24 cellular contexts compared by ENCODE assay signal in the genomic region with DNA sequence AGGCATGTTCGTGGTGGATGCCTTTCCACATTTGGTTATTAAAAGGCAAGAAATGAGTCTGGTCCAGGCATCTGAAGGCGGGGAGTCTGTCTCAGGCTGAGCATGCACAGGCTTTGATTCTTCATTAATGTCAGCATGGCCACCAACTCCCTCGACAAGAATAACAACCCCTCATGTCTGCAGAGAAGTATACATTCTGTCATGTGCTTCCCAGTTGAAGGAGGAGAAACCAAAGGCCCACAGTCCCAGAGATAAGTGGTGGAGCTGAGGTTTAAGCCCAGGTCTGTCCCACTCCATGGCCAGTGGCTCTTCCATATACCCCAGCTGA.
DNase-seq lines count a peak whose midpoint lies in the region; ATAC-seq and TF ChIP-seq lines count a peak whose summit lies in the region.
"Had no signal": no experiment of that assay in that cellular context is flagged by ENCODE, and none has a peak within 500 bp of the region (broad histone marks: within the 10 kb centered on the region; RNA-seq: fewer than 3 reads in every experiment).

No MANE protein-coding gene starts in this region.

- no peaks in the 10 kb centered on the region for H3K9me2 ChIP-seq in neural cell (ENCODE audit: insufficient read depth, low read length)

- no peaks in the 10 kb centered on the region for H3K9me3 ChIP-seq in neural cell (ENCODE audit: low read length)
- H3K9me3 ChIP-seq in smooth muscle cell (replicated peaks; ENCODE audit: low read depth), result no peaks in the 10 kb centered on the region
- no peaks in the 10 kb centered on the region for H3K9me3 ChIP-seq in heart left ventricle

- H4K20me1 ChIP-seq in neural cell (ENCODE audit: insufficient read depth), result no peaks in the 10 kb centered on the region
- no peaks in the 10 kb centered on the region for H4K20me1 ChIP-seq in smooth muscle cell (ENCODE audit: low read depth)

- 22% methylated on average over 3 of the region's 3 CpGs for WGBS in smooth muscle cell (ENCODE audit: low lambda C conversion rate)
- 72 to 79% (median 75%) methylated on average over 3 of the region's 3 CpGs for WGBS in heart left ventricle, 4 donors

- H3F3A ChIP-seq in neural cell (ENCODE audit: insufficient read depth, low read length, poor library complexity, severe bottlenecking) (no peaks in the 10 kb centered on the region), smooth muscle cell (ENCODE audit: low read depth) (peaks cover 5% of the 10 kb centered on the region)

- H3K4me1 Mint-ChIP-seq in glutamatergic neuron (ENCODE audit: low read depth, unreplicated experiment), result peaks cover 33% of the 10 kb centered on the region
- H3K4me1 Mint-ChIP-seq in HFFc6 (ENCODE audit: low read depth), result peaks cover 23% of the 10 kb centered on the region

- no peak overlapping the region for H3K4me3 ChIP-seq in neural cell (ENCODE audit: low read length)
- no peak overlapping the region for H3K4me3 ChIP-seq in smooth muscle cell
- H3K4me3 ChIP-seq in heart left ventricle, result no peak overlapping the region
- H3K4me3 ChIP-seq: GM12878, K562 had no signal

- TF ChIP-seq CTCF in glutamatergic neuron (IDR thresholded peaks at IDR 0.05; ENCODE audit: partially characterized antibody, unreplicated experiment) (no peak), neural cell (IDR thresholded peaks at IDR 0.05; ENCODE audit: poor library complexity, severe bottlenecking) (no peak), smooth muscle cell (IDR thresholded peaks at IDR 0.05; ENCODE audit: borderline replicate concordance, insufficient read depth, poor library complexity, severe bottlenecking) (no peak), heart left ventricle (IDR thresholded peaks at IDR 0.05) (no peak), HFFc6 (IDR thresholded peaks at IDR 0.05) (no peak)

- TF ChIP-seq POLR2A in heart left ventricle (IDR thresholded peaks at IDR 0.05), result no peak

- TF ChIP-seq EP300 in neural cell (conservative IDR thresholded peaks at IDR 0.05; ENCODE audit: poor library complexity, severe bottlenecking), result no peak

- intact Hi-C loops in heart left ventricle (cut with DNase I), result no loop called here

- H3K9ac ChIP-seq in neural cell (ENCODE audit: low read length) (peak overlapping the region; percentile 18), smooth muscle cell (ENCODE audit: low read depth) (no peak overlapping the region)

- no peak for TF ChIP-seq RAD21 in neural cell (conservative IDR thresholded peaks at IDR 0.05)

- no peak for ATAC-seq in heart left ventricle
- ATAC-seq in HG02588 (IDR thresholded peaks at IDR 0.05; ENCODE audit: unreplicated experiment), result no peak
- ATAC-seq: CD8-positive, alpha-beta T cell; GM12878; HepG2; K562; PC-3 had no signal

- H2AFZ ChIP-seq in neural cell (ENCODE audit: low read depth, low read length) (no peak overlapping the region), smooth muscle cell (ENCODE audit: low read depth) (no peak overlapping the region)

- H3K9me3 Mint-ChIP-seq in glutamatergic neuron (ENCODE audit: unreplicated experiment), result peaks cover 2% of the 10 kb centered on the region
- H3K9me3 Mint-ChIP-seq in HFFc6, result no peaks in the 10 kb centered on the region
- H3K9me3 Mint-ChIP-seq: CD8-positive, alpha-beta T cell had no signal

- no peak overlapping the region for H3K4me3 Mint-ChIP-seq in glutamatergic neuron (ENCODE audit: unreplicated experiment)
- no peak overlapping the region for H3K4me3 Mint-ChIP-seq in HFFc6
- H3K4me3 Mint-ChIP-seq: CD8-positive, alpha-beta T cell had no signal

- no peak for DNase-seq in glutamatergic neuron
- no peak for DNase-seq in smooth muscle cell (lab: John Stamatoyannopoulos, UW; ENCODE audit: unreplicated experiment)
- no peak for DNase-seq in heart left ventricle
- DNase-seq in COLO668 (lab: John Stamatoyannopoulos, UW; ENCODE audit: unreplicated experiment), result no peak
- no peak for DNase-seq in HFFc6
- DNase-seq: CD8-positive, alpha-beta T cell; DMS 273 treated with DMSO at 0.1 percent for 48 hours; EL; GDM1; HCEC 1CT; Kasumi-1; NCI-H1092 treated with DMSO at 0.1 percent for 48 hours; NCI-H1436 treated with DMSO at 0.1 percent for 48 hours; NCI-H187 treated with DMSO at 0.1 percent for 48 hours; NCI-H2171 treated with DMSO at 0.1 percent for 48 hours; NCI-H524 treated with DMSO at 0.1 percent for 48 hours; NCI-H774; PC-3 had no signal

- H3K27ac Mint-ChIP-seq in glutamatergic neuron (ENCODE audit: unreplicated experiment) (peak overlapping the region; percentile 59), HFFc6 (no peak overlapping the region)
- H3K27ac Mint-ChIP-seq: CD8-positive, alpha-beta T cell had no signal

- H3K27me3 Mint-ChIP-seq in glutamatergic neuron (ENCODE audit: unreplicated experiment) (peaks cover 3% of the 10 kb centered on the region), HFFc6 (ENCODE audit: insufficient read depth) (peaks cover 17% of the 10 kb centered on the region)

- H3K36me3 ChIP-seq in neural cell (ENCODE audit: insufficient read depth, low read length), result no peaks in the 10 kb centered on the region
- H3K36me3 ChIP-seq in smooth muscle cell (ENCODE audit: low read depth), result no peaks in the 10 kb centered on the region
- H3K36me3 ChIP-seq in heart left ventricle, result no peaks in the 10 kb centered on the region

- H3K79me2 ChIP-seq in neural cell (replicated peaks; ENCODE audit: insufficient read depth, low read length), result no peaks in the 10 kb centered on the region
- no peaks in the 10 kb centered on the region for H3K79me2 ChIP-seq in smooth muscle cell (ENCODE audit: low read depth)

- peaks cover 38% of the 10 kb centered on the region for H3K4me1 ChIP-seq in smooth muscle cell (ENCODE audit: low read depth)
- H3K4me1 ChIP-seq in heart left ventricle, result peaks cover 6 to 34% (median 22%) of the 10 kb centered on the region in 12 donors

- H3K36me3 Mint-ChIP-seq in glutamatergic neuron (ENCODE audit: unreplicated experiment) (no peaks in the 10 kb centered on the region), HFFc6 (ENCODE audit: low read depth) (no peaks in the 10 kb centered on the region)
- H3K36me3 Mint-ChIP-seq: CD8-positive, alpha-beta T cell had no signal

- H3K27me3 ChIP-seq in neural cell (ENCODE audit: insufficient read depth, low read depth, low read length) (no peaks in the 10 kb centered on the region), smooth muscle cell (ENCODE audit: low read depth) (no peaks in the 10 kb centered on the region), heart left ventricle (peaks cover 0 to 20% (median 0%) of the 10 kb centered on the region in 9 donors)

- no peak overlapping the region for H3K4me2 ChIP-seq in neural cell (ENCODE audit: low read length)
- H3K4me2 ChIP-seq in smooth muscle cell, result peak overlapping the region; percentile 17

- H3K27ac ChIP-seq in neural cell (ENCODE audit: low read length), result peak overlapping the region; percentile 93
- H3K27ac ChIP-seq in smooth muscle cell (ENCODE audit: low read depth), result peak overlapping the region; percentile 7
- peak overlapping the region in 1 of 12 donors; percentile 77 for H3K27ac ChIP-seq in heart left ventricle
- H3K27ac ChIP-seq: C4-2B had no signal

TF ChIP-seq in neural cell, 6 proteins besides CTCF, POLR2A, EP300 and RAD21:
- TF ChIP-seq TAF1 (IDR thresholded peaks at IDR 0.05; ENCODE audit: low read depth) (no peak), MXI1 (conservative IDR thresholded peaks at IDR 0.05; ENCODE audit: poor library complexity, severe bottlenecking) (no peak), POLR2AphosphoS5 (IDR thresholded peaks at IDR 0.05) (no peak), EZH2 (IDR thresholded peaks at IDR 0.05; ENCODE audit: borderline replicate concordance, insufficient read depth, low read length, poor library complexity, severe bottlenecking) (no peak), SMC3 (conservative IDR thresholded peaks at IDR 0.05; ENCODE audit: poor library complexity) (no peak)
- TF ChIP-seq, protein P1, sequence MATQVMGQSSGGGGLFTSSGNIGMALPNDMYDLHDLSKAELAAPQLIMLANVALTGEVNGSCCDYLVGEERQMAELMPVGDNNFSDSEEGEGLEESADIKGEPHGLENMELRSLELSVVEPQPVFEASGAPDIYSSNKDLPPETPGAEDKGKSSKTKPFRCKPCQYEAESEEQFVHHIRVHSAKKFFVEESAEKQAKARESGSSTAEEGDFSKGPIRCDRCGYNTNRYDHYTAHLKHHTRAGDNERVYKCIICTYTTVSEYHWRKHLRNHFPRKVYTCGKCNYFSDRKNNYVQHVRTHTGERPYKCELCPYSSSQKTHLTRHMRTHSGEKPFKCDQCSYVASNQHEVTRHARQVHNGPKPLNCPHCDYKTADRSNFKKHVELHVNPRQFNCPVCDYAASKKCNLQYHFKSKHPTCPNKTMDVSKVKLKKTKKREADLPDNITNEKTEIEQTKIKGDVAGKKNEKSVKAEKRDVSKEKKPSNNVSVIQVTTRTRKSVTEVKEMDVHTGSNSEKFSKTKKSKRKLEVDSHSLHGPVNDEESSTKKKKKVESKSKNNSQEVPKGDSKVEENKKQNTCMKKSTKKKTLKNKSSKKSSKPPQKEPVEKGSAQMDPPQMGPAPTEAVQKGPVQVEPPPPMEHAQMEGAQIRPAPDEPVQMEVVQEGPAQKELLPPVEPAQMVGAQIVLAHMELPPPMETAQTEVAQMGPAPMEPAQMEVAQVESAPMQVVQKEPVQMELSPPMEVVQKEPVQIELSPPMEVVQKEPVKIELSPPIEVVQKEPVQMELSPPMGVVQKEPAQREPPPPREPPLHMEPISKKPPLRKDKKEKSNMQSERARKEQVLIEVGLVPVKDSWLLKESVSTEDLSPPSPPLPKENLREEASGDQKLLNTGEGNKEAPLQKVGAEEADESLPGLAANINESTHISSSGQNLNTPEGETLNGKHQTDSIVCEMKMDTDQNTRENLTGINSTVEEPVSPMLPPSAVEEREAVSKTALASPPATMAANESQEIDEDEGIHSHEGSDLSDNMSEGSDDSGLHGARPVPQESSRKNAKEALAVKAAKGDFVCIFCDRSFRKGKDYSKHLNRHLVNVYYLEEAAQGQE (IDR thresholded peaks at IDR 0.05; ENCODE audit: borderline replicate concordance), result no peak
TF ChIP-seq in neural cell: peak in this region for 0.
